ENCODE assay signal across 1 cellular context in the genomic region with DNA sequence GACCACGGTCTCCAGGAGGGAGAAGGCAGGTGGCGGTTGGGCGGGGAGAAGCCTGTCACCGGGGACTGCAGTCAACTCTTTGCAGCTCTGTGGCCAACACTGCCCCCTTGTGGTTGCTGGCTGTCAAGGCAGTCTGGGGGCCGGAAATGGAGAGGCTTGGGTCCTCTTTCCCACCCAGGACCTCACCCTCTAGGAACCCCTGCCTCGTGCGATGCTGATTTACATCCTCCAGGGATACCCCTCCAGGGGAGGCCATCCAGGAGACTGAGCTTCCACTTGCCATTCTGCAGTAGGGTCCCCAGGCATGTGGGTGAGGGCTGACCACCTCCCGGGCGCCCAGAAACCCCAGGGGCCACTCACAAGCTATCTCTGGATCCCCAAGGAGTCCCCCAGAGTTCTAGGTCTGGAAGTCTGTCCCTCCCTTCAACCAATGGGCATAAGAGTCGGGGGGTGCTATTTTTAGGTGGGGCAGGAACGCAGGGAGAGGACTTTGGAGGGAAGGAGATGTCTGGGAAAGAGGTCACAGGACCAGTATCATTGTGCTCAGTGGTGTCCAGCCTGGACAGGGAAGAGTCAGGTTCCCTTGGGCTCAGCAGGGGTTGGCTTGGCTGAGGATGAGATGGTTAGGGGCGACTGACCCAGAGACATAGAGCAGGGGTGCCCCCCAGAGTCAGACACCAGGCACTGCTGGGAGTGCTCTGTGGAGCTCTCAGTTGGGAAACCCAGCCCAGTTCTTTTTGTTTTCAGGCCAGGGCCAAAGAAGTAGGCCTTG.
A peak's percentile ranks its signal among the peaks of the same experiment; 100 is the strongest.
TF ChIP-seq lines count a peak whose summit lies in the region.

No MANE protein-coding gene starts in this region.

TF ChIP-seq in WTC11, 78 proteins besides CTCF, POLR2A, EP300 and RAD21 (continued from another document):
- TF ChIP-seq HMGXB4 (CRISPR knock-in tag; IDR thresholded peaks at IDR 0.05) (0 out of 2 replicates have a peak, but pooled peaks have one; percentile 50), ZNF423 (CRISPR knock-in tag; IDR thresholded peaks at IDR 0.05) (peak; percentile 18; the same call in 1 of the 2 replicates)
